Comparison of ENCODE assay signal across 18 cellular contexts in genomic region chr7:103314849-103315248, GRCh38. TPM values are rescaled to one million over a fixed set of nuclear protein-coding genes. Genes with fewer than 3 reads are reported as not detected.
DNase-seq lines count a peak whose midpoint lies in the region; ATAC-seq, FAIRE-seq and TF ChIP-seq lines count a peak whose summit lies in the region.
"Had no signal": no experiment of that assay in that cellular context is flagged by ENCODE, and none has a peak within 500 bp of the region (broad histone marks: within the 10 kb centered on the region; RNA-seq: fewer than 3 reads in every experiment).

No MANE protein-coding gene starts in this region.

- H3K4me3 Mint-ChIP-seq in activated CD4-positive, alpha-beta memory T cell treated with anti-CD3 and anti-CD28 coated beads for 36 hours = no peak overlapping the region
- no peak overlapping the region for H3K4me3 Mint-ChIP-seq in activated CD4-positive, alpha-beta memory T cell treated with anti-CD3 and anti-CD28 coated beads, Interleukin-2, amount 10 ng/mL, durations not matched to agents 7 days and 5 days
- peak overlapping the region in 1 of 4 donors; percentile 13 for H3K4me3 Mint-ChIP-seq in CD4-positive, CD25-positive, alpha-beta regulatory T cell
- no peak overlapping the region for H3K4me3 Mint-ChIP-seq in effector memory CD8-positive, alpha-beta T cell
- H3K4me3 Mint-ChIP-seq: B cell had no signal

- no peaks in the 10 kb centered on the region for H3K4me1 ChIP-seq in CD4-positive, CD25-positive, alpha-beta regulatory T cell (ENCODE audit: control insufficient read depth, insufficient read depth, low read length, poor library complexity, severe bottlenecking)
- H3K4me1 ChIP-seq in OCI-LY3 (ENCODE audit: low read length) (peaks cover 31% of the 10 kb centered on the region), K562 (replicated peaks in 1 of 2; ENCODE audit: control insufficient read depth in 2 of 2, insufficient read depth in 2 of 2, low read length in 2 of 2) (no peaks in the 10 kb centered on the region)

- intact Hi-C loops in activated CD4-positive, alpha-beta memory T cell treated with anti-CD3 and anti-CD28 coated beads for 36 hours (cut with micrococcal nuclease) = no loop called here
- intact Hi-C loops in K562 (cut with micrococcal nuclease) = no loop called here

- peaks cover 64% of the 10 kb centered on the region for H3K36me3 Mint-ChIP-seq in activated CD4-positive, alpha-beta memory T cell treated with anti-CD3 and anti-CD28 coated beads for 36 hours
- H3K36me3 Mint-ChIP-seq in activated CD4-positive, alpha-beta memory T cell treated with anti-CD3 and anti-CD28 coated beads, Interleukin-2, amount 10 ng/mL, durations not matched to agents 7 days and 5 days (ENCODE audit: low read depth) = peaks cover 88% of the 10 kb centered on the region
- H3K36me3 Mint-ChIP-seq in CD4-positive, CD25-positive, alpha-beta regulatory T cell = peaks cover 36% of the 10 kb centered on the region
- peaks cover 100% of the 10 kb centered on the region for H3K36me3 Mint-ChIP-seq in effector memory CD8-positive, alpha-beta T cell (ENCODE audit: insufficient read depth)

- no peak overlapping the region for H3K9ac ChIP-seq in OCI-LY3 (ENCODE audit: low read length)
- H3K9ac ChIP-seq in K562 (ENCODE audit: insufficient read depth in 1 of 2, low read depth in 2 of 2, low read length in 2 of 2) = no peak overlapping the region

- H3K27me3 ChIP-seq in CD4-positive, CD25-positive, alpha-beta regulatory T cell (ENCODE audit: control insufficient read depth, insufficient read depth, low read length) = no peaks in the 10 kb centered on the region
- H3K27me3 ChIP-seq in OCI-LY3 (ENCODE audit: low read depth, low read length) = no peaks in the 10 kb centered on the region
- H3K27me3 ChIP-seq in K562 (ENCODE audit: control insufficient read depth in 2 of 2, insufficient read depth in 2 of 2, low read length in 2 of 2) = no peaks in the 10 kb centered on the region

- H3K4me1 Mint-ChIP-seq in activated CD4-positive, alpha-beta memory T cell treated with anti-CD3 and anti-CD28 coated beads for 36 hours (ENCODE audit: low read depth) = peaks cover 15% of the 10 kb centered on the region
- peaks cover 10% of the 10 kb centered on the region for H3K4me1 Mint-ChIP-seq in activated CD4-positive, alpha-beta memory T cell treated with anti-CD3 and anti-CD28 coated beads, Interleukin-2, amount 10 ng/mL, durations not matched to agents 7 days and 5 days
- H3K4me1 Mint-ChIP-seq in CD4-positive, CD25-positive, alpha-beta regulatory T cell = peaks cover 0 to 20% (median 10%) of the 10 kb centered on the region in 4 donors
- peaks cover 9 to 12% of the 10 kb centered on the region in 2 donors for H3K4me1 Mint-ChIP-seq in effector memory CD8-positive, alpha-beta T cell (ENCODE audit: low read depth in 2 of 2)

- H3K4me2 ChIP-seq in OCI-LY3 (ENCODE audit: low read length) = peak overlapping the region; percentile 16
- H3K4me2 ChIP-seq in K562 (ENCODE audit: insufficient read depth, low read length) = no peak overlapping the region

- TF ChIP-seq CTCF in OCI-LY3 (IDR thresholded peaks at IDR 0.05; ENCODE audit: low read depth, low read length) (no peak), K562 (IDR thresholded peaks at IDR 0.05 in 2 of 3, conservative IDR thresholded peaks at IDR 0.05 in 1 of 3; ENCODE audit: insufficient read depth in 2 of 3, low read depth in 1 of 3, low read length in 3 of 3) (no peak)

- no peak overlapping the region for H3K27ac ChIP-seq in CD4-positive, CD25-positive, alpha-beta regulatory T cell (ENCODE audit: insufficient read depth, low read length, poor library complexity, severe bottlenecking)
- H3K27ac ChIP-seq in OCI-LY3 (ENCODE audit: low read length) (peak overlapping the region; percentile 32), K562 (ENCODE audit: extremely low read depth, low read depth, low read length) (no peak overlapping the region)

- in situ Hi-C loops in K562 (cut with MboI) = no loop called here

- H3K9me3 Mint-ChIP-seq in activated CD4-positive, alpha-beta memory T cell treated with anti-CD3 and anti-CD28 coated beads for 36 hours = no peaks in the 10 kb centered on the region
- no peaks in the 10 kb centered on the region for H3K9me3 Mint-ChIP-seq in activated CD4-positive, alpha-beta memory T cell treated with anti-CD3 and anti-CD28 coated beads, Interleukin-2, amount 10 ng/mL, durations not matched to agents 7 days and 5 days
- H3K9me3 Mint-ChIP-seq in CD4-positive, CD25-positive, alpha-beta regulatory T cell = no peaks in the 10 kb centered on the region
- H3K9me3 Mint-ChIP-seq in effector memory CD8-positive, alpha-beta T cell = no peaks in the 10 kb centered on the region

- TF ChIP-seq EP300 in K562 (IDR thresholded peaks at IDR 0.05; ENCODE audit: low read length) = no peak

- H3K9me3 ChIP-seq in CD4-positive, CD25-positive, alpha-beta regulatory T cell (ENCODE audit: control insufficient read depth in 2 of 2, low read length in 2 of 2) = no peaks in the 10 kb centered on the region
- no peaks in the 10 kb centered on the region for H3K9me3 ChIP-seq in OCI-LY3 (ENCODE audit: insufficient read depth, low read length)
- H3K9me3 ChIP-seq in K562 (replicated peaks; ENCODE audit: control insufficient read depth, insufficient read depth, low read depth, low read length) = no peaks in the 10 kb centered on the region

- H2AFZ ChIP-seq in OCI-LY3 (ENCODE audit: low read depth, low read length) (no peak overlapping the region), K562 (ENCODE audit: low read depth, low read length) (no peak overlapping the region)

- no TSS peak for BruUV-seq in K562 (replicated peaks; lab: Mats Ljungman, UMichigan)

- peaks cover 96% of the 10 kb centered on the region for H3K36me3 ChIP-seq in CD4-positive, CD25-positive, alpha-beta regulatory T cell (ENCODE audit: control insufficient read depth, insufficient read depth, low read length)
- H3K36me3 ChIP-seq in OCI-LY3 (replicated peaks; ENCODE audit: low read depth, low read length) = peaks cover 85% of the 10 kb centered on the region
- H3K36me3 ChIP-seq in K562 (ENCODE audit: control insufficient read depth, insufficient read depth, low read length) = peaks cover 100% of the 10 kb centered on the region

- POLR2A ChIA-PET in activated CD4-positive, alpha-beta memory T cell treated with anti-CD3 and anti-CD28 coated beads for 36 hours (lab: Charles Lee) = interaction anchor here (0.5 to 1.6 kb wide), 2 partner anchors 11 to 13 kb away, joined by 3 read pairs; no protein-coding TSS in a partner anchor
- POLR2A ChIA-PET in activated CD4-positive, alpha-beta memory T cell treated with anti-CD3 and anti-CD28 coated beads, Interleukin-2, amount 10 ng/mL, durations not matched to agents 7 days and 5 days (lab: Charles Lee) = no interaction called here
- POLR2A ChIA-PET in K562 (lab: Yijun Ruan, JAX) = interaction anchor here (2.2 kb wide), 1 partner anchor 9 kb away, joined by 6 read pairs; no protein-coding TSS in a partner anchor

- no peak for TF ChIP-seq RAD21 in K562 (CRISPR knock-in tag; conservative IDR thresholded peaks at IDR 0.05 in 1 of 2, IDR thresholded peaks at IDR 0.05 in 1 of 2)

- WGBS in K562 (ENCODE audit: insufficient coverage, low coverage, missing lambda C conversion rate) = 88% methylated on average over 2 of the region's 2 CpGs

- H3K27ac Mint-ChIP-seq in activated CD4-positive, alpha-beta memory T cell treated with anti-CD3 and anti-CD28 coated beads for 36 hours = peak overlapping the region; percentile 67
- H3K27ac Mint-ChIP-seq in activated CD4-positive, alpha-beta memory T cell treated with anti-CD3 and anti-CD28 coated beads, Interleukin-2, amount 10 ng/mL, durations not matched to agents 7 days and 5 days = no peak overlapping the region
- peak overlapping the region; percentile 7 to 85 (median 23) for H3K27ac Mint-ChIP-seq in CD4-positive, CD25-positive, alpha-beta regulatory T cell
- H3K27ac Mint-ChIP-seq in effector memory CD8-positive, alpha-beta T cell = peak overlapping the region in 1 of 2 donors; percentile 79
- H3K27ac Mint-ChIP-seq: B cell had no signal

- H3K27me3 Mint-ChIP-seq in activated CD4-positive, alpha-beta memory T cell treated with anti-CD3 and anti-CD28 coated beads for 36 hours = no peaks in the 10 kb centered on the region
- H3K27me3 Mint-ChIP-seq in activated CD4-positive, alpha-beta memory T cell treated with anti-CD3 and anti-CD28 coated beads, Interleukin-2, amount 10 ng/mL, durations not matched to agents 7 days and 5 days = no peaks in the 10 kb centered on the region
- H3K27me3 Mint-ChIP-seq in CD4-positive, CD25-positive, alpha-beta regulatory T cell = no peaks in the 10 kb centered on the region
- no peaks in the 10 kb centered on the region for H3K27me3 Mint-ChIP-seq in effector memory CD8-positive, alpha-beta T cell
- H3K27me3 Mint-ChIP-seq: B cell had no signal

- no peak for FAIRE-seq in K562 (lab: Jason Lieb, UNC)
- FAIRE-seq: GM19239 had no signal

- H3K9me1 ChIP-seq in K562 (ENCODE audit: control insufficient read depth, insufficient read depth, low read length) = no peaks in the 10 kb centered on the region

- no peak overlapping the region for H3K4me3 ChIP-seq in CD4-positive, CD25-positive, alpha-beta regulatory T cell (ENCODE audit: low read depth, low read length)
- no peak overlapping the region for H3K4me3 ChIP-seq in OCI-LY3 (ENCODE audit: low read length)
- no peak overlapping the region for H3K4me3 ChIP-seq in K562

- no peak for ATAC-seq in CD4-positive, CD25-positive, alpha-beta regulatory T cell (ENCODE audit: low read depth in 2 of 2)
- no peak for ATAC-seq in K562
- no peak for ATAC-seq in effector memory CD8-positive, alpha-beta T cell (replicated peaks)
- ATAC-seq: HCT116, PC-3 had no signal

- no peak for TF ChIP-seq POLR2A in K562 (conservative IDR thresholded peaks at IDR 0.05)

- peaks cover 21% of the 10 kb centered on the region for H4K20me1 ChIP-seq in OCI-LY3 (ENCODE audit: insufficient read depth, low read length)
- H4K20me1 ChIP-seq in K562 (replicated peaks; ENCODE audit: control insufficient read depth, insufficient read depth, low read length) = no peaks in the 10 kb centered on the region; the same call in 1 of the 2 replicates

- CTCF ChIA-PET in activated CD4-positive, alpha-beta memory T cell treated with anti-CD3 and anti-CD28 coated beads for 36 hours (lab: Charles Lee) = no interaction called here
- CTCF ChIA-PET in activated CD4-positive, alpha-beta memory T cell treated with anti-CD3 and anti-CD28 coated beads, Interleukin-2, amount 10 ng/mL, durations not matched to agents 7 days and 5 days (lab: Charles Lee) = interaction anchor here (0.9 to 1.0 kb wide), 2 partner anchors 14 kb away, joined by 3 read pairs; no protein-coding TSS in a partner anchor
- CTCF ChIA-PET in K562 (lab: Yijun Ruan, JAX; ENCODE audit: low intra/inter-chr PET ratio) = no interaction called here

- H3K79me2 ChIP-seq in OCI-LY3 (ENCODE audit: low read length) (peaks cover 16% of the 10 kb centered on the region), K562 (ENCODE audit: control insufficient read depth, insufficient read depth, low read length) (peaks cover 5% of the 10 kb centered on the region; the same call in 1 of the 3 replicates)

- DNase-seq in activated CD4-positive, alpha-beta memory T cell treated with anti-CD3 and anti-CD28 coated beads for 36 hours = no peak
- DNase-seq in activated CD4-positive, alpha-beta memory T cell treated with anti-CD3 and anti-CD28 coated beads, Interleukin-2, amount 10 ng/mL, durations not matched to agents 7 days and 5 days = no peak
- DNase-seq in CD4-positive, CD25-positive, alpha-beta regulatory T cell = peak in 1 of 3 donors; percentile 47
- DNase-seq in K562 (ENCODE audit: extremely low read depth in 1 of 4, low spot score in 3 of 4) = no peak
- no peak for DNase-seq in effector memory CD8-positive, alpha-beta T cell
- no peak for DNase-seq in DMS153 (lab: John Stamatoyannopoulos, UW)
- no peak for DNase-seq in effector CD8-positive, alpha-beta T cell (lab: John Stamatoyannopoulos, UW)
- DNase-seq: GF-D8, GOT3, NCI-H1694 treated with DMSO at 0.1 percent for 48 hours, NCI-H748 treated with DMSO at 0.1 percent for 48 hours, PC-3, RPMI8226, SHP77 treated with DMSO at 0.1 percent for 48 hours had no signal

RNA-seq across cellular contexts. Expression of gene PMPCB, which starts 17.6 kb away (rescaled TPM):
- total RNA-seq in activated CD4-positive, alpha-beta memory T cell treated with anti-CD3 and anti-CD28 coated beads for 36 hours = 10 to 100 TPM; 81.9 to 85.0 TPM
- 10 to 100 TPM; 63.9 TPM for total RNA-seq in activated CD4-positive, alpha-beta memory T cell treated with anti-CD3 and anti-CD28 coated beads, Interleukin-2, amount 10 ng/mL, durations not matched to agents 7 days and 5 days
- 86.6 TPM for total RNA-seq in CD4-positive, CD25-positive, alpha-beta regulatory T cell
- polyA plus RNA-seq in CD4-positive, CD25-positive, alpha-beta regulatory T cell = 10 to 100 TPM; 85.5 to 89.7 (median 88.0) TPM
- 64.6 and 120 TPM in 2 replicates for total RNA-seq in K562 (2011; cell fraction: chromatin; rRNA removed; ENCODE audit: low replicate concordance)
- 41.2 and 44.6 TPM in 2 replicates for total RNA-seq in K562 (2011; cell fraction: nucleolus; rRNA removed)
- total RNA-seq in K562 (2011; cell fraction: nucleoplasm; rRNA removed) = 67.7 and 74.3 TPM in 2 replicates
- 58.6 and 61.2 TPM in 2 replicates for total RNA-seq in K562 (2014; rRNA removed)
- total RNA-seq in K562 (2014; rRNA removed; fragmentation: Illumina TruSeq; extraction: Trizol) = 105 and 120 TPM in 2 replicates
- 84.4 and 92.9 TPM in 2 replicates for total RNA-seq in K562 (2015; rRNA removed; fragmentation: Illumina TruSeq; extraction: Trizol)
- 85.7 and 92.1 TPM in 2 replicates for total RNA-seq in K562 (2021)
- polyA plus RNA-seq in K562 (2011; rRNA removed) = 120 and 179 TPM in 2 replicates
- polyA plus RNA-seq in K562 (2011; cell fraction: cytosol; rRNA removed) = 46.2 and 77.3 TPM in 2 replicates
- polyA plus RNA-seq in K562 (2011; cell fraction: nucleus; rRNA removed) = 143 and 238 TPM in 2 replicates
- polyA plus RNA-seq in K562 (2012) = 104 and 147 TPM in 2 replicates
- 96.8 and 116 TPM in 2 replicates for polyA plus RNA-seq in K562 (2014; fragmentation: Illumina TruSeq; extraction: Trizol)
- polyA plus RNA-seq in K562 (2014; fragmentation: Nextera tagmentation; extraction: Ambion mirVana) = 100 to 1,000 TPM; 169 to 209 TPM
- polyA plus RNA-seq in K562 (2014; rRNA removed) = 90.0 and 108 TPM in 2 replicates
- polyA minus RNA-seq in K562 (2011; rRNA and poly(A)+ RNA removed) = 60.2 and 77.9 TPM in 2 replicates
- polyA minus RNA-seq in K562 (2011; cell fraction: cytosol; rRNA and poly(A)+ RNA removed) = 19.1 and 40.1 TPM in 2 replicates
- 22.1 and 32.7 TPM in 2 replicates for polyA minus RNA-seq in K562 (2011; cell fraction: nucleus; rRNA and poly(A)+ RNA removed)

RNA-seq across cellular contexts. Expression of gene DNAJC2, which starts 29.7 kb away (rescaled TPM):
- total RNA-seq in activated CD4-positive, alpha-beta memory T cell treated with anti-CD3 and anti-CD28 coated beads for 36 hours = 10 to 100 TPM; 51.1 to 51.5 TPM
- 10 to 100 TPM; 24.8 to 26.2 TPM for total RNA-seq in activated CD4-positive, alpha-beta memory T cell treated with anti-CD3 and anti-CD28 coated beads, Interleukin-2, amount 10 ng/mL, durations not matched to agents 7 days and 5 days
- total RNA-seq in CD4-positive, CD25-positive, alpha-beta regulatory T cell = 63.1 TPM
- polyA plus RNA-seq in CD4-positive, CD25-positive, alpha-beta regulatory T cell = 10 to 100 TPM; 17.3 to 23.7 (median 19.9) TPM
- 55.1 and 197 TPM in 2 replicates for total RNA-seq in K562 (2011; cell fraction: chromatin; rRNA removed; ENCODE audit: low replicate concordance)
- total RNA-seq in K562 (2011; cell fraction: nucleolus; rRNA removed) = 30.4 and 35.0 TPM in 2 replicates
- total RNA-seq in K562 (2011; cell fraction: nucleoplasm; rRNA removed) = 55.2 and 90.0 TPM in 2 replicates
- total RNA-seq in K562 (2014; rRNA removed) = 62.5 and 64.6 TPM in 2 replicates
- 134 and 141 TPM in 2 replicates for total RNA-seq in K562 (2014; rRNA removed; fragmentation: Illumina TruSeq; extraction: Trizol)
- total RNA-seq in K562 (2015; rRNA removed; fragmentation: Illumina TruSeq; extraction: Trizol) = 142 and 152 TPM in 2 replicates
- 82.9 and 92.1 TPM in 2 replicates for total RNA-seq in K562 (2021)
- polyA plus RNA-seq in K562 (2011; rRNA removed) = 65.2 and 86.9 TPM in 2 replicates
- 11.7 and 12.3 TPM in 2 replicates for polyA plus RNA-seq in K562 (2011; cell fraction: cytosol; rRNA removed)
- polyA plus RNA-seq in K562 (2011; cell fraction: nucleus; rRNA removed) = 93.5 and 113 TPM in 2 replicates
- polyA plus RNA-seq in K562 (2012) = 49.1 and 68.8 TPM in 2 replicates
- polyA plus RNA-seq in K562 (2014; fragmentation: Illumina TruSeq; extraction: Trizol) = 121 and 157 TPM in 2 replicates
- polyA plus RNA-seq in K562 (2014; fragmentation: Nextera tagmentation; extraction: Ambion mirVana) = 10 to 100 TPM; 40.2 to 40.4 TPM
- 97.3 and 118 TPM in 2 replicates for polyA plus RNA-seq in K562 (2014; rRNA removed)
- polyA minus RNA-seq in K562 (2011; rRNA and poly(A)+ RNA removed) = 52.3 and 65.5 TPM in 2 replicates
- 13.1 and 15.6 TPM in 2 replicates for polyA minus RNA-seq in K562 (2011; cell fraction: cytosol; rRNA and poly(A)+ RNA removed)
- 42.9 and 53.8 TPM in 2 replicates for polyA minus RNA-seq in K562 (2011; cell fraction: nucleus; rRNA and poly(A)+ RNA removed)

RNA-seq across cellular contexts. Expression of gene PSMC2, which starts 32.6 kb away (rescaled TPM):
- 100 to 1,000 TPM; 161 to 165 TPM for total RNA-seq in activated CD4-positive, alpha-beta memory T cell treated with anti-CD3 and anti-CD28 coated beads for 36 hours
- 100 to 1,000 TPM; 142 to 149 TPM for total RNA-seq in activated CD4-positive, alpha-beta memory T cell treated with anti-CD3 and anti-CD28 coated beads, Interleukin-2, amount 10 ng/mL, durations not matched to agents 7 days and 5 days
- total RNA-seq in CD4-positive, CD25-positive, alpha-beta regulatory T cell = 84.3 TPM
- polyA plus RNA-seq in CD4-positive, CD25-positive, alpha-beta regulatory T cell = 100 to 1,000 TPM; 153 to 214 (median 179) TPM
- total RNA-seq in K562 (2011; cell fraction: chromatin; rRNA removed; ENCODE audit: low replicate concordance) = 67.8 and 126 TPM in 2 replicates
- total RNA-seq in K562 (2011; cell fraction: nucleolus; rRNA removed) = 33.0 and 45.1 TPM in 2 replicates
- 84.2 and 96.5 TPM in 2 replicates for total RNA-seq in K562 (2011; cell fraction: nucleoplasm; rRNA removed)
- 300 and 362 TPM in 2 replicates for total RNA-seq in K562 (2014; rRNA removed)
- total RNA-seq in K562 (2014; rRNA removed; fragmentation: Illumina TruSeq; extraction: Trizol) = 511 and 556 TPM in 2 replicates
- 468 and 484 TPM in 2 replicates for total RNA-seq in K562 (2015; rRNA removed; fragmentation: Illumina TruSeq; extraction: Trizol)
- total RNA-seq in K562 (2021) = 316 and 323 TPM in 2 replicates
- 247 and 465 TPM in 2 replicates for polyA plus RNA-seq in K562 (2011; rRNA removed)
- 128 and 155 TPM in 2 replicates for polyA plus RNA-seq in K562 (2011; cell fraction: cytosol; rRNA removed)
- polyA plus RNA-seq in K562 (2011; cell fraction: nucleus; rRNA removed) = 85.4 and 98.2 TPM in 2 replicates
- polyA plus RNA-seq in K562 (2012) = 290 and 472 TPM in 2 replicates
- 509 and 567 TPM in 2 replicates for polyA plus RNA-seq in K562 (2014; fragmentation: Illumina TruSeq; extraction: Trizol)
- polyA plus RNA-seq in K562 (2014; fragmentation: Nextera tagmentation; extraction: Ambion mirVana) = 1,000 to 10,000 TPM in 1 of 2 experiments, 100 to 1,000 TPM in 1; 861 to 1,105 TPM
- 383 and 534 TPM in 2 replicates for polyA plus RNA-seq in K562 (2014; rRNA removed)
- 274 and 443 TPM in 2 replicates for polyA minus RNA-seq in K562 (2011; rRNA and poly(A)+ RNA removed)
- polyA minus RNA-seq in K562 (2011; cell fraction: cytosol; rRNA and poly(A)+ RNA removed) = 58.8 and 124 TPM in 2 replicates
- 18.4 and 35.9 TPM in 2 replicates for polyA minus RNA-seq in K562 (2011; cell fraction: nucleus; rRNA and poly(A)+ RNA removed)
